Comparison of ENCODE assay signal across 8 cellular contexts in genomic region chr6:74409447-74409846, GRCh38.
DNase-seq lines count a peak whose midpoint lies in the region; ATAC-seq and TF ChIP-seq lines count a peak whose summit lies in the region.

No MANE protein-coding gene starts in this region.

- H3K36me3 ChIP-seq in brain microvascular endothelial cell (replicated peaks): no peaks in the 10 kb centered on the region

- H3K4me3 ChIP-seq in AG09309 (ENCODE audit: control insufficient read depth, low read depth, low read length) (no peak overlapping the region), brain microvascular endothelial cell (ENCODE audit: low read depth, low read length) (no peak overlapping the region)

- peaks cover 16% of the 10 kb centered on the region for H3K4me1 Mint-ChIP-seq in nephron

- H3K9me3 Mint-ChIP-seq in nephron: peaks cover 2% of the 10 kb centered on the region

- no peaks in the 10 kb centered on the region for H3K27me3 ChIP-seq in brain microvascular endothelial cell (replicated peaks)

- H3K27me3 Mint-ChIP-seq in nephron (ENCODE audit: low read depth): no peaks in the 10 kb centered on the region

- no peaks in the 10 kb centered on the region for H3K36me3 Mint-ChIP-seq in nephron (ENCODE audit: low read depth)

- H3K27ac ChIP-seq in brain microvascular endothelial cell: no peak overlapping the region

- no peak overlapping the region for H3K4me3 Mint-ChIP-seq in nephron

- peak overlapping the region in 2 of 3 experiments; percentile 45 to 73 for H3K27ac Mint-ChIP-seq in nephron

- in situ Hi-C loops in brain microvascular endothelial cell (cut with HindIII; ENCODE audit: low pct_ligation_motif_present, low sequenced_read_pairs): no loop called here

- ATAC-seq in GM19043 (IDR thresholded peaks at IDR 0.05; ENCODE audit: low read depth, unreplicated experiment): peak; percentile 70
- peak; percentile 81 for ATAC-seq in HG03520 (IDR thresholded peaks at IDR 0.05; ENCODE audit: unreplicated experiment)

- DNase-seq in AG09309 (ENCODE audit: low read depth): peak; percentile 72
- peak; percentile 66 for DNase-seq in brain microvascular endothelial cell
- no peak for DNase-seq in NCI-H1048 (lab: John Stamatoyannopoulos, UW)
- DNase-seq in NCI-H2171 treated with DMSO at 0.1 percent for 48 hours (lab: John Stamatoyannopoulos, UW): no peak
- DNase-seq in DMS 273 treated with DMSO at 0.1 percent for 48 hours (lab: John Stamatoyannopoulos, UW): no peak

- peak; percentile 63 for TF ChIP-seq CTCF in AG09309 (IDR thresholded peaks at IDR 0.05; ENCODE audit: control insufficient read depth, insufficient read depth, low read depth, low read length, missing control alignments)
- peak; percentile 49 for TF ChIP-seq CTCF in brain microvascular endothelial cell (IDR thresholded peaks at IDR 0.05; ENCODE audit: low read depth, low read length, missing control alignments)
- TF ChIP-seq CTCF in nephron (IDR thresholded peaks at IDR 0.05; ENCODE audit: unreplicated experiment in 3 of 3): peak; percentile 54 to 56 (median 55)

Comparison
In these comparisons a context has a peak if more than half of its experiments do, and no peak if none do; other contexts are left out.
1. DNase-seq: peak in AG09309 (single experiment) and brain microvascular endothelial cell (single experiment); none in NCI-H1048 (single experiment), NCI-H2171 treated with DMSO at 0.1 percent for 48 hours (single experiment) and DMS 273 treated with DMSO at 0.1 percent for 48 hours (single experiment).
2. Peak in every context shown above with its lines, with median percentiles within 50 percentile points of each other: CTCF ChIP-seq.